Comparison of ENCODE assay signal across 16 cellular contexts in genomic region chr20:63072231-63072791, GRCh38.
DNase-seq lines count a peak whose midpoint lies in the region; ATAC-seq and TF ChIP-seq lines count a peak whose summit lies in the region.
"Had no signal": no experiment of that assay in that cellular context is flagged by ENCODE, and none has a peak within 500 bp of the region (broad histone marks: within the 10 kb centered on the region; RNA-seq: fewer than 3 reads in every experiment).

No MANE protein-coding gene starts in this region.

- intact Hi-C loops in dorsolateral prefrontal cortex (cut with DNase I) = no loop called here

- H3K4me3 Mint-ChIP-seq in stimulated activated naive CD8-positive, alpha-beta T cell treated with anti-CD3 and anti-CD28 coated beads, Interleukin-15, amount 100 ng/mL, for 72 hours = no peak overlapping the region
- peak overlapping the region in 3 of 10 donors; percentile 20 to 45 (median 22) for H3K4me3 Mint-ChIP-seq in naive thymus-derived CD8-positive, alpha-beta T cell
- H3K4me3 Mint-ChIP-seq in activated CD4-positive, alpha-beta T cell treated with anti-CD3 and anti-CD28 coated beads, Interleukin-2, amount 10 ng/mL, durations not matched to agents 7 days and 5 days = no peak overlapping the region
- H3K4me3 Mint-ChIP-seq: mesothelial cell of epicardium had no signal

- no peak overlapping the region for H3K27ac ChIP-seq in dorsolateral prefrontal cortex
- H3K27ac ChIP-seq: SJCRH30 had no signal

- H3K9me3 Mint-ChIP-seq in stimulated activated naive CD8-positive, alpha-beta T cell treated with anti-CD3 and anti-CD28 coated beads, Interleukin-15, amount 100 ng/mL, for 72 hours = peaks cover 10 to 14% of the 10 kb centered on the region in 2 donors
- H3K9me3 Mint-ChIP-seq in naive thymus-derived CD8-positive, alpha-beta T cell = peaks cover 0 to 30% (median 13%) of the 10 kb centered on the region in 9 donors
- H3K9me3 Mint-ChIP-seq in activated CD4-positive, alpha-beta T cell treated with anti-CD3 and anti-CD28 coated beads, Interleukin-2, amount 10 ng/mL, durations not matched to agents 7 days and 5 days = peaks cover 5% of the 10 kb centered on the region

- peaks cover 7% of the 10 kb centered on the region for H3K4me1 Mint-ChIP-seq in stimulated activated naive CD8-positive, alpha-beta T cell treated with anti-CD3 and anti-CD28 coated beads, Interleukin-15, amount 100 ng/mL, for 72 hours
- H3K4me1 Mint-ChIP-seq in naive thymus-derived CD8-positive, alpha-beta T cell = peaks cover 0 to 15% (median 3%) of the 10 kb centered on the region in 4 donors
- H3K4me1 Mint-ChIP-seq in activated CD4-positive, alpha-beta T cell treated with anti-CD3 and anti-CD28 coated beads, Interleukin-2, amount 10 ng/mL, durations not matched to agents 7 days and 5 days = peaks cover 3% of the 10 kb centered on the region
- H3K4me1 Mint-ChIP-seq: mesothelial cell of epicardium had no signal

- H3K4me3 ChIP-seq in dorsolateral prefrontal cortex = peak overlapping the region in 35 of 59 donors; percentile 12 to 57 (median 32)
- H3K4me3 ChIP-seq: SJCRH30 had no signal

- no peak overlapping the region for H3K27ac Mint-ChIP-seq in stimulated activated naive CD8-positive, alpha-beta T cell treated with anti-CD3 and anti-CD28 coated beads, Interleukin-15, amount 100 ng/mL, for 72 hours
- H3K27ac Mint-ChIP-seq in naive thymus-derived CD8-positive, alpha-beta T cell = no peak overlapping the region
- H3K27ac Mint-ChIP-seq in activated CD4-positive, alpha-beta T cell treated with anti-CD3 and anti-CD28 coated beads, Interleukin-2, amount 10 ng/mL, durations not matched to agents 7 days and 5 days = no peak overlapping the region
- H3K27ac Mint-ChIP-seq: activated T-helper 2 cell treated with anti-CD3 and anti-CD28 coated beads, Interferon-gamma antibody, Interleukin-2, Interleukin-4, amounts not matched to agents 10 μg/mL and 5 μg/mL and 100 μg/mL, durations not matched to agents 14 hours and 24 hours and 36 hours; mesothelial cell of epicardium had no signal

- peaks cover 0 to 59% (median 31%) of the 10 kb centered on the region in 45 donors for H3K27me3 ChIP-seq in dorsolateral prefrontal cortex

- peaks cover 0 to 14% (median 11%) of the 10 kb centered on the region in 3 donors for H3K36me3 Mint-ChIP-seq in naive thymus-derived CD8-positive, alpha-beta T cell
- H3K36me3 Mint-ChIP-seq in activated CD4-positive, alpha-beta T cell treated with anti-CD3 and anti-CD28 coated beads, Interleukin-2, amount 10 ng/mL, durations not matched to agents 7 days and 5 days (ENCODE audit: low read depth) = no peaks in the 10 kb centered on the region
- H3K36me3 Mint-ChIP-seq: mesothelial cell of epicardium had no signal

- ATAC-seq in stimulated activated naive CD8-positive, alpha-beta T cell treated with anti-CD3 and anti-CD28 coated beads, Interleukin-15, amount 100 ng/mL, for 72 hours = peak; percentile 15
- no peak for ATAC-seq in stimulated activated naive CD8-positive, alpha-beta T cell treated with anti-CD3 and anti-CD28 coated beads, Interleukin-15, Interleukin-2, amounts not matched to agents 100 U/mL and 50 U/mL, for 24 hours
- peak; percentile 14 to 20 for ATAC-seq in naive thymus-derived CD8-positive, alpha-beta T cell
- ATAC-seq in GM18909 (IDR thresholded peaks at IDR 0.05; ENCODE audit: poor library complexity, unreplicated experiment) = no peak

- POLR2A ChIA-PET in naive thymus-derived CD8-positive, alpha-beta T cell (lab: Charles Lee) = no interaction called here
- POLR2A ChIA-PET in activated CD4-positive, alpha-beta T cell treated with anti-CD3 and anti-CD28 coated beads, Interleukin-2, amount 10 ng/mL, durations not matched to agents 7 days and 5 days (lab: Charles Lee) = no interaction called here

- DNase-seq in stimulated activated naive CD8-positive, alpha-beta T cell treated with anti-CD3 and anti-CD28 coated beads, Interleukin-15, amount 100 ng/mL, for 72 hours = no peak
- no peak for DNase-seq in stimulated activated naive CD8-positive, alpha-beta T cell treated with anti-CD3 and anti-CD28 coated beads, Interleukin-15, Interleukin-2, amounts not matched to agents 100 U/mL and 50 U/mL, for 24 hours
- DNase-seq in dorsolateral prefrontal cortex (peak in 3 of 10 donors; percentile 17 to 33 (median 32)), DMS114 treated with DMSO at 0.1 percent for 48 hours (lab: John Stamatoyannopoulos, UW; ENCODE audit: unreplicated experiment) (no peak), mucosa of gallbladder (ENCODE audit: low spot score) (no peak)
- peak in 1 of 10 donors; percentile 14 for DNase-seq in naive thymus-derived CD8-positive, alpha-beta T cell
- no peak for DNase-seq in activated CD4-positive, alpha-beta T cell treated with anti-CD3 and anti-CD28 coated beads, Interleukin-2, amount 10 ng/mL, durations not matched to agents 7 days and 5 days
- DNase-seq: activated CD4-positive, alpha-beta T cell treated with anti-CD3 and anti-CD28 coated beads, Interleukin-2, amount 50 U/mL, for 1 hour; foreskin melanocyte; Karpas-422; NCI-H187; NCI-H774; SJCRH30 had no signal

- peaks cover 65% of the 10 kb centered on the region for H3K27me3 Mint-ChIP-seq in stimulated activated naive CD8-positive, alpha-beta T cell treated with anti-CD3 and anti-CD28 coated beads, Interleukin-15, amount 100 ng/mL, for 72 hours
- H3K27me3 Mint-ChIP-seq in naive thymus-derived CD8-positive, alpha-beta T cell = peaks cover 20 to 61% (median 38%) of the 10 kb centered on the region in 5 donors
- H3K27me3 Mint-ChIP-seq in activated CD4-positive, alpha-beta T cell treated with anti-CD3 and anti-CD28 coated beads, Interleukin-2, amount 10 ng/mL, durations not matched to agents 7 days and 5 days = peaks cover 25% of the 10 kb centered on the region

- TF ChIP-seq CTCF in dorsolateral prefrontal cortex (IDR thresholded peaks at IDR 0.05 in 54 of 56, conservative IDR thresholded peaks at IDR 0.05 in 2 of 56; ENCODE audit: low read depth in 1 of 56, partially characterized antibody in 56 of 56) = no peak

- CTCF ChIA-PET in activated CD4-positive, alpha-beta T cell treated with anti-CD3 and anti-CD28 coated beads, Interleukin-2, amount 10 ng/mL, durations not matched to agents 7 days and 5 days (lab: Charles Lee) = no interaction called here

Comparison
In these comparisons a context has a peak if more than half of its experiments do, and no peak if none do; other contexts are left out.
1. ATAC-seq: peak in stimulated activated naive CD8-positive, alpha-beta T cell treated with anti-CD3 and anti-CD28 coated beads, Interleukin-15, amount 100 ng/mL, for 72 hours (single experiment) and naive thymus-derived CD8-positive, alpha-beta T cell (2 of 2); none in stimulated activated naive CD8-positive, alpha-beta T cell treated with anti-CD3 and anti-CD28 coated beads, Interleukin-15, Interleukin-2, amounts not matched to agents 100 U/mL and 50 U/mL, for 24 hours (single experiment) and GM18909 (single experiment).